In the genomic region with DNA sequence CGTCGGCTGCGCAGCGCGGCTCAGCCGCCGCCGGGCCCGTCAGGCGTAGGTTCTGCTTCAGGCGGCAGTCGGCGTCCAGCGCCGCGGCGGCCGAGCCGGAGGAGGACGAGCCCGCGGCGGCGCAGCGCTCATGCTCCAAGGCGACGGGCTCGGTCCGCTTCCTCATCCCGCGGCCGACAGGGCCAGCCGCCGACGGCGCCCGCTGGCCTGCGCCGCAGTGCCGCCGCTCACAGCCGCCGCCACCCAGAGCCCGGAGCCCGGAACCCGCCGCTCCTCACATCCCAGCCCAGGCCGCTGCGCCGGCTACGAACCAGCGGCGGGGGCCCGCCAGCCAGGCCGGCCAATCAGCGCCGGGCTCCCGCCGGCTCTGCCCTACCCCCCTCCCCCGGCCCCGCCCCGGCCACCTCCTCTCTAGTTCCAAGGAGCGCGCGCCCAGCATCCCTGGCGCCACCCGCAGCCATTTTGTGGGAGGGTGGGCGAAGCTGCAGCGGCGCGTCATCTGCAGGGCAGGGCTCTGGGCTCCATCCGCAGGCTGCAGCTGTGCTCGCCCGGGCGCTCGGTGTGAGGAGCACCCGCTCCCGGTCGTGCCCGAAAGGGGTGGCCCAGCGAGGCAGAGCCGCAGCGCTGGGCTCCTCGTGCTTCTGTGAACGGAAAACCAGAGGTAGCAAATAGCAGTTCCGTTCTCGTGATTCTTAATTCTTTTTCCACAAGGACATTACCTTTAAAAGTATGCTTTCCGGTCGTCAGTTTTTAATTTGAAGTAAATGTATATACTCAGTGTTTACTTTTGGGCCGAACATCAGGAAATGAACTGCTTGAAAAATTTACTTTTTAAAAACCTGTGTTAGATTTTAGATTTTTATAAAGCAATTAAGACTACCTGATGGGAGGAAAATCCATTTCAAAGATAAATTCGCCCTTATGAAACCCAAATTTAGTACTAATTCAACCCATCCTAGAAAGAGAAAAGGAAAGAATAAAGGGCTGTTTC, we compare ENCODE assay signal across 8 cellular contexts. TPM values are rescaled to one million over a fixed set of nuclear protein-coding genes. Genes with fewer than 3 reads are reported as not detected.
DNase-seq lines count a peak whose midpoint lies in the region; ATAC-seq and TF ChIP-seq lines count a peak whose summit lies in the region.

Gene ABHD12, minus strand, starts transcription at position 298 of the 991 bp plus-strand sequence. Its CDS starts 132 bp downstream, at position 166.

- H3K9me3 ChIP-seq in left lung = no peaks in the 10 kb centered on the region

- no peak for TF ChIP-seq CTCF in left lung (IDR thresholded peaks at IDR 0.05)

- peaks cover 0 to 3% of the 10 kb centered on the region in 2 donors for H3K36me3 ChIP-seq in left lung

- H3K27me3 Mint-ChIP-seq in dendritic cell treated with granulocyte-macrophage colony-stimulating factor and Interleukin-4, amounts not matched to agents 40 ng/mL and 50 ng/mL, for 4 days = no peaks in the 10 kb centered on the region

- H3K4me3 ChIP-seq in left lung = peak within 1 kb of the TSS; percentile 65 to 86

- no peaks in the 10 kb centered on the region for H3K27me3 ChIP-seq in left lung

- H3K36me3 Mint-ChIP-seq in dendritic cell treated with granulocyte-macrophage colony-stimulating factor and Interleukin-4, amounts not matched to agents 40 ng/mL and 50 ng/mL, for 4 days (ENCODE audit: low read depth) = peaks cover 32% of the 10 kb centered on the region

- peak; percentile 94 for ATAC-seq in GM19397 (IDR thresholded peaks at IDR 0.05; ENCODE audit: unreplicated experiment)
- peak; percentile 93 for ATAC-seq in HG03565 (IDR thresholded peaks at IDR 0.05; ENCODE audit: unreplicated experiment)
- ATAC-seq in left lung = peak; percentile 98

- DNase-seq in CD1c-positive myeloid dendritic cell (ENCODE audit: extremely low spot score) (peak; percentile 98), NCI-H748 treated with DMSO at 0.1 percent for 48 hours (lab: John Stamatoyannopoulos, UW) (peak; percentile 94), left lung (peak; percentile 96 to 99)
- DNase-seq in activated CD4-positive, alpha-beta T cell treated with anti-CD3 and anti-CD28 coated beads, Interleukin-2, amount 50 U/mL, for 24 hours (ENCODE audit: low read depth in 1 of 2, low spot score in 1 of 2) = peak; percentile 83 to 93
- DNase-seq in stimulated activated CD4-positive, alpha-beta T cell treated with anti-CD3 and anti-CD28 coated beads, Interleukin-2, amount 100 ng/mL, for 4 hours (ENCODE audit: low read depth) = peak; percentile 92

- intact Hi-C loops in dendritic cell treated with granulocyte-macrophage colony-stimulating factor and Interleukin-4, amounts not matched to agents 40 ng/mL and 50 ng/mL, for 4 days (cut with micrococcal nuclease) = loop anchor here (2.0 to 10.0 kb wide), 4 partner anchors 16 to 326 kb away; partner anchors contain the start of genes GINS1 and PYGB
- intact Hi-C loops in left lung (cut with DNase I) = loop anchor here in 1 of 2 donors (10.0 kb wide), 1 partner anchor 96 kb away; no protein-coding TSS in a partner anchor

- H3K4me1 ChIP-seq in left lung = peaks cover 0 to 20% of the 10 kb centered on the region in 2 donors

- no peaks in the 10 kb centered on the region for H3K9me3 Mint-ChIP-seq in dendritic cell treated with granulocyte-macrophage colony-stimulating factor and Interleukin-4, amounts not matched to agents 40 ng/mL and 50 ng/mL, for 4 days

- peak within 1 kb of the TSS; percentile 81 for H3K4me3 Mint-ChIP-seq in dendritic cell treated with granulocyte-macrophage colony-stimulating factor and Interleukin-4, amounts not matched to agents 40 ng/mL and 50 ng/mL, for 4 days

- peaks cover 17% of the 10 kb centered on the region for H3K4me1 Mint-ChIP-seq in dendritic cell treated with granulocyte-macrophage colony-stimulating factor and Interleukin-4, amounts not matched to agents 40 ng/mL and 50 ng/mL, for 4 days (ENCODE audit: low read depth)

- H3K27ac ChIP-seq in left lung = peak within 1 kb of the TSS; percentile 74 to 85

- peak within 1 kb of the TSS; percentile 92 for H3K27ac Mint-ChIP-seq in dendritic cell treated with granulocyte-macrophage colony-stimulating factor and Interleukin-4, amounts not matched to agents 40 ng/mL and 50 ng/mL, for 4 days

RNA-seq across cellular contexts. Expression of gene ABHD12, which starts in this region (rescaled TPM):
- 10 to 100 TPM; 52.1 to 57.8 TPM for total RNA-seq in left lung

Comparison
In these comparisons a context has a peak if more than half of its experiments do, and no peak if none do; other contexts are left out.
1. Peak in every context shown above with its lines: DNase-seq, ATAC-seq, H3K4me3 ChIP-seq and H3K27ac ChIP-seq.